ENCODE assay signal across 13 cellular contexts in the genomic region with DNA sequence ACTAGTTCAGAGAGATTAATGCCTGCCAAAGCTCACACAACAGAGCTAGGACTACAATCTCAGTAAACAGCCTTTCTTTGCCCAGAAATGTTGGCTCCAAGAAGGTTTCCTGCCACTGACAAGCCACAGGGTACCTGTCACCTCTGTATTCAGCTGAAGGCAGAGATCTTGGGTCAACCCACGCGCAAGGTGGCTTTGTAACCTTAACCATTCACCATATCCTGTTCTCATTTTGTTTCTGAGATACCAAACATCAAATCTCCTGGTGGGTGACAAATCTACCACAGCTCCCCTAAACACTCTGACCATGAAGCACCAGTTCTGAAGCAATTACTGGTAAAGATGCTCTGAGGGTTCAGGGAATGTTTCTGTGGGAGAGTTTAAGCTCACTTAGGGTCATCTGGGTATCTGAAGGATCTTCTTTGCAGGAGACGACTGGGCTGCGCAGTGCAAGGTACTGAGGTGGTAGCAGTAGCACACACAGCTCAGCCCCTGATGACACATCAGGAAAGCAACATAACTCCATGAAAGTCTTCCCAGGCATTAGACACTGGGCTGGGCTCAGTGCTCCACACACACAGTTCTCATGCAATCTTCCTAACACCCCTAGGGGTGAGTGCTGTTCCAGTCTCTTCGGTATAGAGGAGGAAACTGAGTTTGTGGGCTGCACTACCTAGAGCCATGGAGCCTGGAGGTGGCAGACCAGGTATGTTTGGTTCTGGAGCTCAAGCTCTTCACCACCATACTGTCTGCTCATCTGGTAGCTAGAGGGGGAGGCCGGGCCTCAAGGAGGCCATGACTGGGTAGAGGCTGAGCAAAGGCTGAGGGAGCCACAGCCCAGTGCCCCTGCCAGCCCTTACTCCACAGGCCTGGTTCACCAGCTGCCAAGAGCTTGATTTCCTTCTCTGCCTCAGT. TPM values are rescaled to one million over a fixed set of nuclear protein-coding genes. Genes with fewer than 3 reads are reported as not detected.
DNase-seq lines count a peak whose midpoint lies in the region; ATAC-seq and FAIRE-seq lines count a peak whose summit lies in the region.
"Had no signal": no experiment of that assay in that cellular context is flagged by ENCODE, and none has a peak within 500 bp of the region (broad histone marks: within the 10 kb centered on the region; RNA-seq: fewer than 3 reads in every experiment).

No MANE protein-coding gene starts in this region.

- POLR2A ChIA-PET in naive thymus-derived CD4-positive, alpha-beta T cell (lab: Charles Lee) = interaction anchor here (1.0 kb wide), 1 partner anchor 15 kb away, joined by 3 read pairs; no protein-coding TSS in a partner anchor

- H3K9me3 ChIP-seq in naive thymus-derived CD4-positive, alpha-beta T cell (ENCODE audit: control insufficient read depth in 2 of 3, low read length in 3 of 3) = no peaks in the 10 kb centered on the region

- H3K27me3 Mint-ChIP-seq in naive thymus-derived CD4-positive, alpha-beta T cell = no peaks in the 10 kb centered on the region
- no peaks in the 10 kb centered on the region for H3K27me3 Mint-ChIP-seq in stimulated activated naive CD8-positive, alpha-beta T cell treated with anti-CD3 and anti-CD28 coated beads, Interleukin-15, amount 100 ng/mL, for 72 hours
- H3K27me3 Mint-ChIP-seq: activated naive CD4-positive, alpha-beta T cell treated with anti-CD3 and anti-CD28 coated beads, Interleukin-2, amount 50 U/mL, for 24 hours had no signal

- H3K4me1 Mint-ChIP-seq in naive thymus-derived CD4-positive, alpha-beta T cell = peaks cover 11 to 76% (median 25%) of the 10 kb centered on the region in 7 donors
- peaks cover 92% of the 10 kb centered on the region for H3K4me1 Mint-ChIP-seq in stimulated activated naive CD8-positive, alpha-beta T cell treated with anti-CD3 and anti-CD28 coated beads, Interleukin-15, amount 100 ng/mL, for 72 hours

- CTCF ChIA-PET in naive thymus-derived CD4-positive, alpha-beta T cell (lab: Charles Lee) = interaction anchor here (0.7 to 1.3 kb wide), 6 partner anchors 18 to 128 kb away, joined by 3 to 4 read pairs (median 3); no protein-coding TSS in a partner anchor

- ATAC-seq in naive thymus-derived CD4-positive, alpha-beta T cell = peak; percentile 80
- ATAC-seq in stimulated activated naive CD8-positive, alpha-beta T cell treated with anti-CD3 and anti-CD28 coated beads, Interleukin-15, amount 100 ng/mL, for 72 hours = peak; percentile 95
- no peak for ATAC-seq in HG03159 (IDR thresholded peaks at IDR 0.05; ENCODE audit: unreplicated experiment)
- ATAC-seq: GM12878 had no signal

- DNase-seq in activated CD4-positive, alpha-beta T cell treated with anti-CD3 and anti-CD28 coated beads for 4 hours = peak; percentile 28 to 49
- DNase-seq in activated T-helper 1 cell treated with Interleukin-2 at 50 U/mL for 16 hours (ENCODE audit: low read depth) = peak; percentile 33
- peak in 5 of 9 donors; percentile 12 to 59 (median 38) for DNase-seq in naive thymus-derived CD4-positive, alpha-beta T cell
- peak; percentile 66 to 84 for DNase-seq in stimulated activated naive CD8-positive, alpha-beta T cell treated with anti-CD3 and anti-CD28 coated beads, Interleukin-15, amount 100 ng/mL, for 72 hours
- DNase-seq in Kasumi-1 (lab: John Stamatoyannopoulos, UW) = no peak
- no peak for DNase-seq in urothelium cell line (ENCODE audit: low spot score)
- DNase-seq: dermis blood vessel endothelial cell, mesenchymal stem cell, NCI-H524 treated with DMSO at 0.1 percent for 48 hours had no signal

- peaks cover 28 to 85% (median 73%) of the 10 kb centered on the region in 5 donors for H3K36me3 Mint-ChIP-seq in naive thymus-derived CD4-positive, alpha-beta T cell

- no peak for FAIRE-seq in urothelium cell line (lab: Jason Lieb, UNC)
- FAIRE-seq: GM12878 had no signal

- H3K27ac ChIP-seq in naive thymus-derived CD4-positive, alpha-beta T cell (ENCODE audit: low read depth, low read length) = no peak overlapping the region

- H3K36me3 ChIP-seq in naive thymus-derived CD4-positive, alpha-beta T cell (ENCODE audit: control insufficient read depth in 2 of 3, insufficient read depth in 3 of 3, low read length in 3 of 3) = peaks cover 13 to 100% (median 27%) of the 10 kb centered on the region in 3 experiments

- H3K27me3 ChIP-seq in naive thymus-derived CD4-positive, alpha-beta T cell (ENCODE audit: control insufficient read depth in 2 of 2, insufficient read depth in 2 of 2, low read length in 2 of 2) = no peaks in the 10 kb centered on the region

- intact Hi-C loops in naive thymus-derived CD4-positive, alpha-beta T cell (cut with micrococcal nuclease) = loop anchor here in 1 of 2 donors (2.0 kb wide), 1 partner anchor 44 kb away; the partner anchor contains the start of gene FYCO1

- H3K9me3 Mint-ChIP-seq in naive thymus-derived CD4-positive, alpha-beta T cell = peaks cover 0 to 5% (median 0%) of the 10 kb centered on the region in 11 donors
- H3K9me3 Mint-ChIP-seq in stimulated activated naive CD8-positive, alpha-beta T cell treated with anti-CD3 and anti-CD28 coated beads, Interleukin-15, amount 100 ng/mL, for 72 hours = no peaks in the 10 kb centered on the region
- H3K9me3 Mint-ChIP-seq: activated naive CD4-positive, alpha-beta T cell treated with anti-CD3 and anti-CD28 coated beads, Interleukin-2, amount 50 U/mL, for 24 hours had no signal

- peaks cover 9 to 70% of the 10 kb centered on the region in 2 donors for H3K4me1 ChIP-seq in naive thymus-derived CD4-positive, alpha-beta T cell (ENCODE audit: control insufficient read depth in 2 of 2, insufficient read depth in 2 of 2, low read length in 2 of 2)

- H3K4me3 Mint-ChIP-seq in naive thymus-derived CD4-positive, alpha-beta T cell = peak overlapping the region in 5 of 10 donors; percentile 3 to 63 (median 35)
- peak overlapping the region; percentile 28 to 62 for H3K4me3 Mint-ChIP-seq in stimulated activated naive CD8-positive, alpha-beta T cell treated with anti-CD3 and anti-CD28 coated beads, Interleukin-15, amount 100 ng/mL, for 72 hours
- H3K4me3 Mint-ChIP-seq: activated naive CD4-positive, alpha-beta T cell treated with anti-CD3 and anti-CD28 coated beads, Interleukin-2, amount 50 U/mL, for 24 hours had no signal

- no peak overlapping the region for H3K4me3 ChIP-seq in naive thymus-derived CD4-positive, alpha-beta T cell (ENCODE audit: low read length)
- H3K4me3 ChIP-seq: GM12878 had no signal

- peak overlapping the region in 8 of 9 donors; percentile 9 to 89 (median 63) for H3K27ac Mint-ChIP-seq in naive thymus-derived CD4-positive, alpha-beta T cell
- peak overlapping the region in 1 of 2 donors; percentile 79 for H3K27ac Mint-ChIP-seq in stimulated activated naive CD8-positive, alpha-beta T cell treated with anti-CD3 and anti-CD28 coated beads, Interleukin-15, amount 100 ng/mL, for 72 hours
- H3K27ac Mint-ChIP-seq: activated naive CD4-positive, alpha-beta T cell treated with anti-CD3 and anti-CD28 coated beads, Interleukin-2, amount 50 U/mL, for 24 hours had no signal

RNA-seq across cellular contexts. Expression of gene CXCR6, which starts 7.7 kb away (rescaled TPM):
- 10 to 100 TPM in 1 of 5 experiments, 1 to 10 TPM in 1, under 1 TPM in 2, not detected in 1; 0.19 to 33.7 (median 0.75) TPM for total RNA-seq in naive thymus-derived CD4-positive, alpha-beta T cell
- under 1 TPM; 0.12 to 0.18 TPM for polyA plus RNA-seq in naive thymus-derived CD4-positive, alpha-beta T cell
- total RNA-seq: dermis blood vessel endothelial cell, GM12878, renal cortical epithelial cell had no signal

RNA-seq across cellular contexts. Expression of gene FYCO1, which starts 44.7 kb away (rescaled TPM):
- 10 to 100 TPM; 20.0 to 27.5 (median 22.9) TPM for total RNA-seq in naive thymus-derived CD4-positive, alpha-beta T cell
- polyA plus RNA-seq in naive thymus-derived CD4-positive, alpha-beta T cell = 1 to 10 TPM in 1 of 2 donors, under 1 TPM in 1; 0.95 to 6.5 TPM

Comparison
In these comparisons a context has a peak if more than half of its experiments do, and no peak if none do; other contexts are left out.
1. DNase-seq: peak in activated CD4-positive, alpha-beta T cell treated with anti-CD3 and anti-CD28 coated beads for 4 hours (2 of 2), activated T-helper 1 cell treated with Interleukin-2 at 50 U/mL for 16 hours (single experiment), naive thymus-derived CD4-positive, alpha-beta T cell (5 of 9) and stimulated activated naive CD8-positive, alpha-beta T cell treated with anti-CD3 and anti-CD28 coated beads, Interleukin-15, amount 100 ng/mL, for 72 hours (2 of 2); none in Kasumi-1 (0 of 2) and urothelium cell line (single experiment).